ENCODE assay signal across 9 cellular contexts in the genomic region with DNA sequence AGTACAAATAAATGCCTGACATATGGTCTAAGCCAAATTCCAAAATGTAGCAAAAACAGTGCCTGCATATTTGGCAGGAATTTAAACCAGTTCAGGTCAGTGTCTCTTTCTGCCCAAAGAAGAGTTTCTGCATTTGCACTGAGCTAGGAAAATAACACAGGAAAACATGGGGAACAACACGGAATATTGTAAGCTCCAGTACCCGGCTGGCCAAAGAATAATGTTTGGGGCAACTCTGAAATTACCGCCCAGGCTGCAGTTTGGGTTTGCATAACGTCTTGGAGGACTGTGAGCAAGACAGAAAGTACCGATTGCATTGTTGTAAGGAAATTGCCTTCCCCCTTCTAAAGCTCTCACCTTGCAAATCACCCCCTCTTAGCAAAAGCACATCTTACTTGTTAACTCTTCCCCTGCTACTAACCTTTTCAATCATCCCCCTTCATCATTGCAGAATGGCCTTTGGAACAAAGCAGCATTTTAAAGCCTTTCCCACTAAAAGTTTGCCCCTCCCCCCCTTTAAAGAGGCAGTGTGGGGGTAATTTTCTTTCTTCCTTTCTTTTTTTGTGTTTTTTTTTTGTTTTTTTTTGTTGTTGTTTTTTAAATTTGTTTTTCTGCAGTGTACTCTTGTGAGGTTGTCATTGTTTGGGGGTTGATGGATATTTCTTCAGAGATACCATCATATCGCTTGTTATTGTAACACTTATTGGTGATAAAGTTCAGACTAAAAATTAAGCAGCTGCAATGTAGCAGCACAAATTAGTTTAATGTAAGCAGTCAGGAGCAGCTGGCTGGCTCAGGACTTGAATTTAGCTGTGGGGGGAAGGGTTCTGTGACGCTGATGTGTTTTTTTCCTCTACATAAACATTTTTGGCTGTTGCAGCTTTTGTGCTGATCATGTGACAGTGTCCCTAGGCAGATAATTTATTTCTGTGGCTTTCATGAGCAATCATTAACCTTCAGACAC.
DNase-seq lines count a peak whose midpoint lies in the region; ATAC-seq, FAIRE-seq and TF ChIP-seq lines count a peak whose summit lies in the region.
"Had no signal": no experiment of that assay in that cellular context is flagged by ENCODE, and none has a peak within 500 bp of the region (broad histone marks: within the 10 kb centered on the region; RNA-seq: fewer than 3 reads in every experiment).

No MANE protein-coding gene starts in this region.

- intact Hi-C loops in natural killer cell (cut with micrococcal nuclease): no loop called here

- no peak overlapping the region for H3K27ac Mint-ChIP-seq in natural killer cell
- H3K27ac Mint-ChIP-seq: activated naive CD8-positive, alpha-beta T cell had no signal

- no peaks in the 10 kb centered on the region for H3K36me3 Mint-ChIP-seq in natural killer cell
- H3K36me3 Mint-ChIP-seq: activated naive CD8-positive, alpha-beta T cell had no signal

- ATAC-seq in natural killer cell: no peak

- H2AFZ ChIP-seq in osteoblast (ENCODE audit: low read length): peak overlapping the region; percentile 91

- DNase-seq in DMS 273 treated with DMSO at 0.1 percent for 48 hours (lab: John Stamatoyannopoulos, UW): peak; percentile 79
- peak; percentile 29 for DNase-seq in HEK293T (ENCODE audit: extremely low spot score)
- DNase-seq in NCI-H748 (lab: John Stamatoyannopoulos, UW; ENCODE audit: unreplicated experiment): peak; percentile 80
- DNase-seq in osteoblast (ENCODE audit: insufficient read length, low spot score, missing footprints): peak; percentile 34
- DNase-seq in stimulated activated CD4-positive, alpha-beta T cell treated with anti-CD3 and anti-CD28 coated beads, Interleukin-4, amount 100 ng/mL, for 24 hours: no peak
- no peak for DNase-seq in central memory CD4-positive, alpha-beta T cell
- no peak for DNase-seq in natural killer cell

- no peaks in the 10 kb centered on the region for H3K9me3 Mint-ChIP-seq in natural killer cell

- H3K9me3 ChIP-seq in osteoblast (ENCODE audit: low read depth, low read length): no peaks in the 10 kb centered on the region

- H3K4me3 Mint-ChIP-seq in natural killer cell: no peak overlapping the region
- H3K4me3 Mint-ChIP-seq: activated naive CD8-positive, alpha-beta T cell had no signal

- H3K36me3 ChIP-seq in osteoblast (ENCODE audit: insufficient read depth, low read length): no peaks in the 10 kb centered on the region

- peak overlapping the region; percentile 62 for H3K4me3 ChIP-seq in osteoblast (ENCODE audit: insufficient read depth, low read length)

- no peaks in the 10 kb centered on the region for H3K79me2 ChIP-seq in osteoblast (ENCODE audit: insufficient read depth, low read length)

- POLR2A ChIA-PET in HEK293T (lab: Yijun Ruan, JAX): interaction anchor here (2.9 kb wide), 1 partner anchor 100 kb away, joined by 16 read pairs; the partner anchor contains the start of gene CITED2

- FAIRE-seq in endometrium (lab: Jason Lieb, UNC): peak; percentile 78

- TF ChIP-seq CTCF in osteoblast (IDR thresholded peaks at IDR 0.05; ENCODE audit: extremely low read depth, low read depth, low read length): no peak
- no peak for TF ChIP-seq CTCF in natural killer cell (IDR thresholded peaks at IDR 0.05)

- H3K27me3 Mint-ChIP-seq in natural killer cell (ENCODE audit: low read depth in 2 of 2): peaks cover 9 to 12% of the 10 kb centered on the region in 2 donors

- CTCF ChIA-PET in HEK293T (lab: Yijun Ruan, JAX): interaction anchor here (0.6 to 0.7 kb wide), 3 partner anchors 161 to 722 kb away, joined by 3 to 10 read pairs (median 3); no protein-coding TSS in a partner anchor

- H3K4me2 ChIP-seq in osteoblast (ENCODE audit: insufficient read depth, low read length): peak overlapping the region; percentile 89

- no peaks in the 10 kb centered on the region for H4K20me1 ChIP-seq in osteoblast (ENCODE audit: insufficient read depth, low read length)

- peaks cover 0 to 6% of the 10 kb centered on the region in 2 donors for H3K4me1 Mint-ChIP-seq in natural killer cell

- H3K27ac ChIP-seq in osteoblast (ENCODE audit: low read depth, low read length): no peak overlapping the region

- peaks cover 19% of the 10 kb centered on the region for H3K4me1 ChIP-seq in osteoblast (ENCODE audit: insufficient read depth, low read length)

- H3K27me3 ChIP-seq in osteoblast (ENCODE audit: insufficient read depth, low read length): no peaks in the 10 kb centered on the region

TF ChIP-seq in HEK293T, 16 proteins besides CTCF, POLR2A, EP300 and RAD21:
- TF ChIP-seq L3MBTL2 (conservative IDR thresholded peaks at IDR 0.05) (no peak), LEF1 (IDR thresholded peaks at IDR 0.05; ENCODE audit: borderline replicate concordance) (no peak), ARNT (IDR thresholded peaks at IDR 0.05) (no peak), FOXM1 (IDR thresholded peaks at IDR 0.05; ENCODE audit: borderline replicate concordance) (no peak), CTBP1 (IDR thresholded peaks at IDR 0.05; ENCODE audit: borderline replicate concordance) (no peak), SP1 (IDR thresholded peaks at IDR 0.05) (no peak), FOXA1 (IDR thresholded peaks at IDR 0.05) (no peak), ZNF384 (IDR thresholded peaks at IDR 0.05) (peak; percentile 67), HDGF (IDR thresholded peaks at IDR 0.05; ENCODE audit: borderline replicate concordance) (no peak), BHLHE40 (IDR thresholded peaks at IDR 0.05; ENCODE audit: borderline replicate concordance) (no peak), FOXK2 (IDR thresholded peaks at IDR 0.05) (no peak), TARDBP (IDR thresholded peaks at IDR 0.05) (no peak), NFRKB (IDR thresholded peaks at IDR 0.05) (no peak), PKNOX1 (IDR thresholded peaks at IDR 0.05) (peak; percentile 49), SUZ12 (IDR thresholded peaks at IDR 0.05) (no peak), ELF4 (IDR thresholded peaks at IDR 0.05) (no peak)

Comparison
In these comparisons a context has a peak if more than half of its experiments do, and no peak if none do; other contexts are left out.
1. DNase-seq: peak in DMS 273 treated with DMSO at 0.1 percent for 48 hours (single experiment), HEK293T (single experiment), NCI-H748 (single experiment) and osteoblast (single experiment); none in stimulated activated CD4-positive, alpha-beta T cell treated with anti-CD3 and anti-CD28 coated beads, Interleukin-4, amount 100 ng/mL, for 24 hours (single experiment), central memory CD4-positive, alpha-beta T cell (single experiment) and natural killer cell (single experiment).